Comparison of ENCODE assay signal across 14 cellular contexts in the genomic region with DNA sequence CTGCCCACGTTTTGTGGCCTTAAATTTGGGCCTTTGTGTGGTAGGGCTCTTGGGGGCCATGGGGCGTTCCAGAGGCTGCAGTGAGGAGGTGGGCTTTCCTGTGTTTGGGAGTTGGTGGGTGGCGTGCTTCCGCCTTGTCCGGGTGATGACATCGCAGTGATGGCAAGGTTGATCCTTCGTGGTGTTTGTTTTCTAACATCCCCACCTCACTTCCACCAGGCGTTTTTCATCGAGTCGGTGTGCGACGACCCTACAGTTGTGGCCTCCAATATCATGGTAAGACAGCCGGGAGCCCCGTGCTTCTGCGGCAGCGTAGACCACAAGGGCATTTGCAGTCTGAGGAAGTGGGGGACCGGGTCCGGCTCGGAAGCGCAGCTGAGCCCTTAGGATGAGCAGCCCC. TPM values are rescaled to one million over a fixed set of nuclear protein-coding genes. Genes with fewer than 3 reads are reported as not detected.
DNase-seq lines count a peak whose midpoint lies in the region; ATAC-seq and TF ChIP-seq lines count a peak whose summit lies in the region.
"Had no signal": no experiment of that assay in that cellular context is flagged by ENCODE, and none has a peak within 500 bp of the region (broad histone marks: within the 10 kb centered on the region; RNA-seq: fewer than 3 reads in every experiment).

No MANE protein-coding gene starts in this region.

- no peak overlapping the region for H4K91ac ChIP-seq in neuronal stem cell (ENCODE audit: low read depth, low read length, poor library complexity)

- POLR2A ChIA-PET in PC-3 (lab: Charles Lee; ENCODE audit: unreplicated experiment), result no interaction called here
- POLR2A ChIA-PET in PC-9 (lab: Charles Lee; ENCODE audit: unreplicated experiment), result no interaction called here

- peak; percentile 39 for DNase-seq in natural killer cell treated with Interleukin-12 subunit alpha and Interleukin-12 subunit beta and Interleukin-15 and Interleukin-18, amount 100 ng/mL, for 72 hours (ENCODE audit: low spot score)
- DNase-seq in natural killer cell (no peak), PC-3 (no peak), neuronal stem cell (ENCODE audit: low spot score) (no peak), PC-9 (no peak), tibial artery (no peak)
- DNase-seq: DMS153, H7, MG63, NCI-H1105, NCI-H1694 treated with DMSO at 0.1 percent for 48 hours, SHP77 had no signal

- H3K27ac ChIP-seq in PC-3 (ENCODE audit: low read length) (no peak overlapping the region), neuronal stem cell (replicated peaks; ENCODE audit: low read length) (no peak overlapping the region), PC-9 (no peak overlapping the region), tibial artery (no peak overlapping the region)

- no peak overlapping the region for H2BK15ac ChIP-seq in neuronal stem cell (ENCODE audit: low read length)

- H3K4me2 ChIP-seq in PC-3 (ENCODE audit: low read length) (no peak overlapping the region), neuronal stem cell (ENCODE audit: insufficient read depth, low read length, poor library complexity, severe bottlenecking) (no peak overlapping the region), PC-9 (no peak overlapping the region)

- H3K36me3 Mint-ChIP-seq in natural killer cell treated with Interleukin-12 subunit alpha and Interleukin-12 subunit beta and Interleukin-15 and Interleukin-18, amount 100 ng/mL, for 72 hours, result peaks cover 16% of the 10 kb centered on the region
- no peaks in the 10 kb centered on the region for H3K36me3 Mint-ChIP-seq in natural killer cell

- H3F3A ChIP-seq in PC-3 (ENCODE audit: low read length, unreplicated experiment) (no peaks in the 10 kb centered on the region), PC-9 (ENCODE audit: insufficient read depth, low read depth) (no peaks in the 10 kb centered on the region)

- no peak overlapping the region for H4K8ac ChIP-seq in neuronal stem cell (ENCODE audit: low read depth, low read length)

- intact Hi-C loops in natural killer cell (cut with micrococcal nuclease), result no loop called here
- intact Hi-C loops in PC-3 (cut with micrococcal nuclease), result no loop called here
- intact Hi-C loops in PC-9 (cut with micrococcal nuclease; ENCODE audit: unreplicated experiment), result no loop called here
- intact Hi-C loops in tibial artery (cut with DNase I; ENCODE audit: low total_unique reads), result no loop called here

- H3K27me3 Mint-ChIP-seq in natural killer cell treated with Interleukin-12 subunit alpha and Interleukin-12 subunit beta and Interleukin-15 and Interleukin-18, amount 100 ng/mL, for 72 hours, result no peaks in the 10 kb centered on the region
- no peaks in the 10 kb centered on the region for H3K27me3 Mint-ChIP-seq in natural killer cell (ENCODE audit: low read depth in 2 of 2)

- TSS peak; percentile 18 for BruUV-seq in PC-3 (replicated peaks; lab: Mats Ljungman, UMichigan)
- BruUV-seq in PC-9 (replicated peaks; lab: Mats Ljungman, UMichigan), result no TSS peak

- no peak overlapping the region for H3K4ac ChIP-seq in neuronal stem cell (ENCODE audit: low read length)

- H4K20me1 ChIP-seq in PC-3 (ENCODE audit: low read length), result 0 out of 2 replicates have a peak, but pooled peaks cover 2% of the 10 kb centered on the region
- 0 out of 2 replicates have a peak, but pooled peaks cover 2% of the 10 kb centered on the region for H4K20me1 ChIP-seq in PC-9 (ENCODE audit: insufficient read depth)

- no peak overlapping the region for H3K9ac ChIP-seq in PC-3 (ENCODE audit: low read length)
- no peak overlapping the region for H3K9ac ChIP-seq in neuronal stem cell (ENCODE audit: low read depth, low read length, poor library complexity)

- no peak overlapping the region for H2BK12ac ChIP-seq in neuronal stem cell (ENCODE audit: low read length)

- H3K4me1 ChIP-seq in PC-3 (ENCODE audit: insufficient read depth, low read length) (no peaks in the 10 kb centered on the region), neuronal stem cell (ENCODE audit: control insufficient read depth in 2 of 2, insufficient read depth in 1 of 2, low read depth in 1 of 2, low read length in 2 of 2) (peaks cover 1 to 14% of the 10 kb centered on the region in 2 donors), PC-9 (replicated peaks; ENCODE audit: insufficient read depth) (no peaks in the 10 kb centered on the region), tibial artery (peaks cover 0 to 18% (median 10%) of the 10 kb centered on the region in 4 donors)

- H3K23ac ChIP-seq in neuronal stem cell (ENCODE audit: low read depth, low read length, poor library complexity), result peak overlapping the region; percentile 67

- H2AFZ ChIP-seq in PC-3 (ENCODE audit: low read length) (no peak overlapping the region), neuronal stem cell (ENCODE audit: low read length) (no peak overlapping the region), PC-9 (no peak overlapping the region)

- H3K9me3 ChIP-seq in PC-3 (ENCODE audit: low read length) (no peaks in the 10 kb centered on the region), neuronal stem cell (replicated peaks in 1 of 2; ENCODE audit: control insufficient read depth in 2 of 2, insufficient read depth in 1 of 2, low read depth in 1 of 2, low read length in 2 of 2) (peaks cover 0 to 3% of the 10 kb centered on the region in 2 donors), PC-9 (ENCODE audit: insufficient read depth, low read depth) (no peaks in the 10 kb centered on the region), tibial artery (no peaks in the 10 kb centered on the region)
- H3K9me3 ChIP-seq: MG63 had no signal

- peaks cover 16% of the 10 kb centered on the region for H3K79me2 ChIP-seq in PC-3 (ENCODE audit: low read length)
- H3K79me2 ChIP-seq in PC-9 (ENCODE audit: low read depth), result no peaks in the 10 kb centered on the region

- ATAC-seq in natural killer cell treated with Interleukin-12 subunit alpha and Interleukin-12 subunit beta and Interleukin-15 and Interleukin-18, amount 100 ng/mL, for 72 hours, result no peak
- ATAC-seq in natural killer cell, result no peak
- no peak for ATAC-seq in PC-3
- no peak for ATAC-seq in GM21717 (IDR thresholded peaks at IDR 0.05; ENCODE audit: unreplicated experiment)
- ATAC-seq: HepG2 had no signal

- no peak overlapping the region for H3K14ac ChIP-seq in neuronal stem cell (ENCODE audit: low read length)

- WGBS in neuronal stem cell (ENCODE audit: extremely low coverage in 2 of 2, insufficient read length in 2 of 2, insufficient replicate concordance in 1 of 2), 2 donors, result no CpG with 5 or more reads among the region's 20 CpGs

- no peaks in the 10 kb centered on the region for H3K9me2 ChIP-seq in PC-3 (replicated peaks; ENCODE audit: low read length)
- no peaks in the 10 kb centered on the region for H3K9me2 ChIP-seq in PC-9 (ENCODE audit: insufficient read depth)

- H3K27me3 ChIP-seq in PC-3 (ENCODE audit: low read length), result no peaks in the 10 kb centered on the region
- no peaks in the 10 kb centered on the region for H3K27me3 ChIP-seq in neuronal stem cell (ENCODE audit: control insufficient read depth in 3 of 3, insufficient read depth in 3 of 3, low read depth in 1 of 3, low read length in 3 of 3)
- no peaks in the 10 kb centered on the region for H3K27me3 ChIP-seq in PC-9 (ENCODE audit: insufficient read depth, low read depth)
- H3K27me3 ChIP-seq in tibial artery, result no peaks in the 10 kb centered on the region
- H3K27me3 ChIP-seq: MG63 had no signal

- CTCF ChIA-PET in PC-3 (lab: Charles Lee), result interaction anchor here (0.6 kb wide), 1 partner anchor 106 kb away, joined by 6 read pairs; no protein-coding TSS in a partner anchor
- CTCF ChIA-PET in PC-9 (lab: Charles Lee), result no interaction called here

- H2BK120ac ChIP-seq in neuronal stem cell (ENCODE audit: low read depth, low read length), result no peak overlapping the region

- no peak overlapping the region for H2AK5ac ChIP-seq in neuronal stem cell (ENCODE audit: low read depth, low read length)

- H3K18ac ChIP-seq in neuronal stem cell (ENCODE audit: low read length), result no peak overlapping the region

- peak overlapping the region in 1 of 2 donors; percentile 72 for H3K27ac Mint-ChIP-seq in natural killer cell treated with Interleukin-12 subunit alpha and Interleukin-12 subunit beta and Interleukin-15 and Interleukin-18, amount 100 ng/mL, for 72 hours
- H3K27ac Mint-ChIP-seq in natural killer cell, result no peak overlapping the region

- peaks cover 13 to 22% of the 10 kb centered on the region in 2 donors for H3K4me1 Mint-ChIP-seq in natural killer cell treated with Interleukin-12 subunit alpha and Interleukin-12 subunit beta and Interleukin-15 and Interleukin-18, amount 100 ng/mL, for 72 hours (ENCODE audit: low read depth in 2 of 2)
- no peaks in the 10 kb centered on the region for H3K4me1 Mint-ChIP-seq in natural killer cell

- peaks cover 15% of the 10 kb centered on the region for H3K79me1 ChIP-seq in neuronal stem cell (ENCODE audit: low read depth, low read length)

- H3K36me3 ChIP-seq in PC-3 (ENCODE audit: low read depth, low read length), result no peaks in the 10 kb centered on the region; the same call in 1 of the 2 replicates
- H3K36me3 ChIP-seq in neuronal stem cell (replicated peaks in 1 of 2; ENCODE audit: control insufficient read depth in 2 of 2, insufficient read depth in 2 of 2, low read length in 2 of 2), result peaks cover 61 to 88% of the 10 kb centered on the region in 2 donors
- H3K36me3 ChIP-seq in PC-9 (ENCODE audit: low read depth), result no peaks in the 10 kb centered on the region
- peaks cover 81 to 86% (median 82%) of the 10 kb centered on the region in 3 donors for H3K36me3 ChIP-seq in tibial artery

- H3K9me3 Mint-ChIP-seq in natural killer cell treated with Interleukin-12 subunit alpha and Interleukin-12 subunit beta and Interleukin-15 and Interleukin-18, amount 100 ng/mL, for 72 hours, result no peaks in the 10 kb centered on the region
- no peaks in the 10 kb centered on the region for H3K9me3 Mint-ChIP-seq in natural killer cell

- TF ChIP-seq CTCF in natural killer cell (IDR thresholded peaks at IDR 0.05) (no peak), PC-3 (conservative IDR thresholded peaks at IDR 0.05; ENCODE audit: low read depth, low read length) (no peak), PC-9 (conservative IDR thresholded peaks at IDR 0.05) (no peak), tibial artery (IDR thresholded peaks at IDR 0.05) (no peak)

- no peak overlapping the region for H3K4me3 Mint-ChIP-seq in natural killer cell treated with Interleukin-12 subunit alpha and Interleukin-12 subunit beta and Interleukin-15 and Interleukin-18, amount 100 ng/mL, for 72 hours
- no peak overlapping the region for H3K4me3 Mint-ChIP-seq in natural killer cell

- H3K4me3 ChIP-seq in PC-3 (ENCODE audit: low read length) (no peak overlapping the region), neuronal stem cell (ENCODE audit: low read length in 2 of 2) (no peak overlapping the region), PC-9 (no peak overlapping the region), tibial artery (no peak overlapping the region)
- H3K4me3 ChIP-seq: MG63 had no signal

- no peak overlapping the region for H2BK5ac ChIP-seq in neuronal stem cell (ENCODE audit: low read length)

RNA-seq across cellular contexts. Expression of gene PFKFB3, which starts 14.2 kb away (rescaled TPM):
- total RNA-seq in natural killer cell treated with Interleukin-12 subunit alpha and Interleukin-12 subunit beta and Interleukin-15 and Interleukin-18, amount 100 ng/mL, for 72 hours, result 100 to 1,000 TPM; 190 to 256 TPM
- total RNA-seq in natural killer cell, result 10 to 100 TPM; 33.4 to 59.7 (median 39.0) TPM
- 19.5 and 22.7 TPM in 2 replicates for total RNA-seq in PC-3 (2014; rRNA removed)
- polyA plus RNA-seq in neuronal stem cell (2013, experiment 1 of 2), result 11.4 TPM
- polyA plus RNA-seq in neuronal stem cell (2013, experiment 2 of 2), result 11.8 TPM
- total RNA-seq in PC-9 (2021), result 37.8 and 54.7 TPM in 2 replicates
